9 cellular contexts compared by ENCODE assay signal in genomic region chr22:26553056-26553752, GRCh38. TPM values are rescaled to one million over a fixed set of nuclear protein-coding genes. Genes with fewer than 3 reads are reported as not detected.
DNase-seq lines count a peak whose midpoint lies in the region; ATAC-seq and TF ChIP-seq lines count a peak whose summit lies in the region.
"Had no signal": no experiment of that assay in that cellular context is flagged by ENCODE, and none has a peak within 500 bp of the region (broad histone marks: within the 10 kb centered on the region; RNA-seq: fewer than 3 reads in every experiment).

No MANE protein-coding gene starts in this region.

- peak overlapping the region; percentile 13 for H3K27ac Mint-ChIP-seq in activated T-helper 17 cell treated with anti-CD3 and anti-CD28 coated beads, Interleukin-2, amount 50 U/mL, for 72 hours
- no peak overlapping the region for H3K27ac Mint-ChIP-seq in activated CD4-positive, alpha-beta T cell treated with anti-CD3 and anti-CD28 coated beads for 36 hours

- H3K27me3 ChIP-seq in dorsolateral prefrontal cortex = no peaks in the 10 kb centered on the region

- H3K36me3 Mint-ChIP-seq in activated T-helper 17 cell treated with anti-CD3 and anti-CD28 coated beads, Interleukin-2, amount 50 U/mL, for 72 hours (ENCODE audit: low read depth) = no peaks in the 10 kb centered on the region
- H3K36me3 Mint-ChIP-seq in activated CD4-positive, alpha-beta T cell treated with anti-CD3 and anti-CD28 coated beads for 36 hours (ENCODE audit: low read depth) = no peaks in the 10 kb centered on the region

- no peaks in the 10 kb centered on the region for H3K27me3 Mint-ChIP-seq in activated T-helper 17 cell treated with anti-CD3 and anti-CD28 coated beads, Interleukin-2, amount 50 U/mL, for 72 hours
- H3K27me3 Mint-ChIP-seq in activated CD4-positive, alpha-beta T cell treated with anti-CD3 and anti-CD28 coated beads for 36 hours = no peaks in the 10 kb centered on the region

- ATAC-seq in activated T-helper 17 cell treated with anti-CD3 and anti-CD28 coated beads, Interleukin-2, amount 50 U/mL, for 72 hours (replicated peaks) = no peak
- ATAC-seq in HG02938 (IDR thresholded peaks at IDR 0.05; ENCODE audit: unreplicated experiment) = no peak
- ATAC-seq in HG03521 (IDR thresholded peaks at IDR 0.05; ENCODE audit: unreplicated experiment) = no peak
- no peak for ATAC-seq in activated CD4-positive, alpha-beta T cell treated with anti-CD3 and anti-CD28 coated beads for 36 hours
- ATAC-seq: left colon had no signal

- peaks cover 5% of the 10 kb centered on the region for H3K4me1 Mint-ChIP-seq in activated T-helper 17 cell treated with anti-CD3 and anti-CD28 coated beads, Interleukin-2, amount 50 U/mL, for 72 hours
- peaks cover 5% of the 10 kb centered on the region for H3K4me1 Mint-ChIP-seq in activated CD4-positive, alpha-beta T cell treated with anti-CD3 and anti-CD28 coated beads for 36 hours

- no peak for TF ChIP-seq CTCF in dorsolateral prefrontal cortex (IDR thresholded peaks at IDR 0.05 in 54 of 56, conservative IDR thresholded peaks at IDR 0.05 in 2 of 56; ENCODE audit: low read depth in 1 of 56, partially characterized antibody in 56 of 56)

- peak overlapping the region in 17 of 59 donors; percentile 0 to 75 (median 35) for H3K27ac ChIP-seq in dorsolateral prefrontal cortex

- POLR2A ChIA-PET in activated CD4-positive, alpha-beta T cell treated with anti-CD3 and anti-CD28 coated beads for 36 hours (lab: Charles Lee) = no interaction called here

- peak; percentile 84 for DNase-seq in AG08396 (ENCODE audit: low spot score)
- peak; percentile 33 for DNase-seq in HK-2 (ENCODE audit: unreplicated experiment)
- DNase-seq in kidney glomerular epithelial cell (lab: John Stamatoyannopoulos, UW) = peak; percentile 53
- no peak for DNase-seq in activated CD4-positive, alpha-beta T cell treated with anti-CD3 and anti-CD28 coated beads for 36 hours
- no peak for DNase-seq in dorsolateral prefrontal cortex
- DNase-seq: left colon had no signal

- H3K4me3 ChIP-seq in dorsolateral prefrontal cortex = no peak overlapping the region

- H3K4me3 Mint-ChIP-seq in activated T-helper 17 cell treated with anti-CD3 and anti-CD28 coated beads, Interleukin-2, amount 50 U/mL, for 72 hours = no peak overlapping the region
- no peak overlapping the region for H3K4me3 Mint-ChIP-seq in activated CD4-positive, alpha-beta T cell treated with anti-CD3 and anti-CD28 coated beads for 36 hours

- CTCF ChIA-PET in activated CD4-positive, alpha-beta T cell treated with anti-CD3 and anti-CD28 coated beads for 36 hours (lab: Charles Lee) = no interaction called here

- intact Hi-C loops in activated CD4-positive, alpha-beta T cell treated with anti-CD3 and anti-CD28 coated beads for 36 hours (cut with DNase I, micrococcal nuclease) = no loop called here
- intact Hi-C loops in dorsolateral prefrontal cortex (cut with DNase I) = no loop called here

- no peaks in the 10 kb centered on the region for H3K9me3 Mint-ChIP-seq in activated T-helper 17 cell treated with anti-CD3 and anti-CD28 coated beads, Interleukin-2, amount 50 U/mL, for 72 hours
- H3K9me3 Mint-ChIP-seq in activated CD4-positive, alpha-beta T cell treated with anti-CD3 and anti-CD28 coated beads for 36 hours (ENCODE audit: low read depth) = no peaks in the 10 kb centered on the region

RNA-seq across cellular contexts. Expression of gene TPST2, which starts 36.7 kb away (rescaled TPM):
- 10 to 100 TPM; 23.2 to 27.5 TPM for total RNA-seq in activated T-helper 17 cell treated with anti-CD3 and anti-CD28 coated beads, Interleukin-2, amount 50 U/mL, for 72 hours
- total RNA-seq in activated CD4-positive, alpha-beta T cell treated with anti-CD3 and anti-CD28 coated beads for 36 hours = 10 to 100 TPM; 17.4 to 18.3 TPM
- 10 to 100 TPM; 17.2 to 54.7 (median 31.9) TPM for total RNA-seq in dorsolateral prefrontal cortex

RNA-seq across cellular contexts. Expression of gene TFIP11, which starts 40.9 kb away (rescaled TPM):
- 10 to 100 TPM; 44.8 to 50.4 TPM for total RNA-seq in activated T-helper 17 cell treated with anti-CD3 and anti-CD28 coated beads, Interleukin-2, amount 50 U/mL, for 72 hours
- 10 to 100 TPM; 36.5 to 41.7 TPM for total RNA-seq in activated CD4-positive, alpha-beta T cell treated with anti-CD3 and anti-CD28 coated beads for 36 hours
- 10 to 100 TPM; 27.4 to 51.0 (median 35.3) TPM for total RNA-seq in dorsolateral prefrontal cortex

Comparison
In these comparisons a context has a peak if more than half of its experiments do, and no peak if none do; other contexts are left out.
1. DNase-seq: peak in AG08396 (single experiment), HK-2 (single experiment) and kidney glomerular epithelial cell (single experiment); none in activated CD4-positive, alpha-beta T cell treated with anti-CD3 and anti-CD28 coated beads for 36 hours (single experiment) and dorsolateral prefrontal cortex (0 of 10).